13 cellular contexts compared by ENCODE assay signal in the genomic region with DNA sequence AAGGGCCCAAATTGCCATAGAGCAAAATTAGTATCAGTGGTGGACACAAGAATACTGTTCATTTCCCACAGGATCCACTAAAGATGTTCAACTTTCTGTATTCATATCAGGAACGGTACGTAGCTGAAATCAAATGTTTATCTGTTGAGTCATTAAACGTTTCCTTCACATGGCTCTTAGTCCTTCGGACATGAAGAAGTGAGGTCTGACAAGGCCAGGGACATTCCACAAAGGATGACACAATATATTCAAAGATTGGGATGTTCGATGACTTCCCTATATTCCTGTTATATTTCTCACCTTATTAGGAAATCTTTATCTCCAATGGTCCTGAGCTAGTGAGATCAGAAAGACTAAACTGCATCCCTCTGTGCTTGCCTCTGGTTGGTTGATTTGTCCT.
DNase-seq lines count a peak whose midpoint lies in the region; FAIRE-seq and TF ChIP-seq lines count a peak whose summit lies in the region.
"Had no signal": no experiment of that assay in that cellular context is flagged by ENCODE, and none has a peak within 500 bp of the region (broad histone marks: within the 10 kb centered on the region; RNA-seq: fewer than 3 reads in every experiment).

No MANE protein-coding gene starts in this region.

- POLR2A ChIA-PET in MCF 10A (lab: Yijun Ruan, JAX), result interaction anchor here (0.7 to 1.2 kb wide), 2 partner anchors 41 to 146 kb away, joined by 3 read pairs; no protein-coding TSS in a partner anchor

- H3K36me3 Mint-ChIP-seq in MCF 10A (ENCODE audit: insufficient read depth, unreplicated experiment), result peaks cover 15% of the 10 kb centered on the region

- no peak overlapping the region for H2BK15ac ChIP-seq in mesenchymal stem cell (ENCODE audit: low read depth, poor library complexity, severe bottlenecking)

- H3K36me3 ChIP-seq in mesenchymal stem cell (ENCODE audit: control insufficient read depth in 1 of 2, insufficient read depth in 2 of 2, low read depth in 1 of 2, low read length in 2 of 2), result peaks cover 29 to 84% of the 10 kb centered on the region in 2 experiments
- H3K36me3 ChIP-seq in ascending aorta, result peaks cover 24 to 40% of the 10 kb centered on the region in 2 donors

- DNase-seq in AG20443 (ENCODE audit: low spot score), result peak; percentile 60
- peak; percentile 38 for DNase-seq in HTR-8/SVneo (ENCODE audit: insufficient read length, low spot score)
- peak; percentile 38 for DNase-seq in MCF 10A (ENCODE audit: unreplicated experiment)
- peak; percentile 87 for DNase-seq in mesenchymal stem cell
- DNase-seq in ascending aorta (ENCODE audit: low spot score in 2 of 2), result no peak
- no peak for DNase-seq in NCI-H2171 (lab: John Stamatoyannopoulos, UW)
- DNase-seq in central memory CD4-positive, alpha-beta T cell, result no peak
- no peak for DNase-seq in T-helper 9 cell
- DNase-seq: DND-41; mucosa of descending colon; stimulated activated CD4-positive, alpha-beta T cell treated with anti-CD3 and anti-CD28 coated beads, Interleukin-4, amount 100 ng/mL, for 4 hours had no signal

- H3K4me1 ChIP-seq in mesenchymal stem cell (ENCODE audit: control insufficient read depth, insufficient read depth, low read depth, low read length), result peaks cover 6% of the 10 kb centered on the region
- H3K4me1 ChIP-seq in ascending aorta, result peaks cover 5 to 9% of the 10 kb centered on the region in 2 donors

- peaks cover 28% of the 10 kb centered on the region for H3K79me1 ChIP-seq in mesenchymal stem cell (replicated peaks; ENCODE audit: low read length, poor library complexity, severe bottlenecking)

- no peak overlapping the region for H3K14ac ChIP-seq in mesenchymal stem cell (ENCODE audit: low read length in 2 of 2)

- H3K18ac ChIP-seq in mesenchymal stem cell (ENCODE audit: low read depth in 1 of 2, low read length in 2 of 2), result no peak overlapping the region

- H4K91ac ChIP-seq in mesenchymal stem cell (ENCODE audit: low read length), result no peak overlapping the region

- H2BK120ac ChIP-seq in mesenchymal stem cell (ENCODE audit: low read depth, low read length), result no peak overlapping the region

- H3K23ac ChIP-seq in mesenchymal stem cell (ENCODE audit: low read length in 2 of 2), result no peak overlapping the region

- H3K9ac ChIP-seq in mesenchymal stem cell (ENCODE audit: low read length), result peak overlapping the region; percentile 60

- H3K27ac ChIP-seq in mesenchymal stem cell (ENCODE audit: low read length, poor library complexity, severe bottlenecking) (peak overlapping the region; percentile 17), ascending aorta (peak overlapping the region in 1 of 2 donors; percentile 38)

- H3K27me3 ChIP-seq in mesenchymal stem cell (ENCODE audit: control insufficient read depth in 1 of 2, insufficient read depth in 1 of 2, low read length in 2 of 2), result no peaks in the 10 kb centered on the region
- no peaks in the 10 kb centered on the region for H3K27me3 ChIP-seq in ascending aorta

- FAIRE-seq in HTR-8/SVneo (lab: Jason Lieb, UNC), result no peak

- no peak for TF ChIP-seq CTCF in MCF 10A (IDR thresholded peaks at IDR 0.05; ENCODE audit: unreplicated experiment)
- TF ChIP-seq CTCF in ascending aorta (IDR thresholded peaks at IDR 0.05), result no peak

- H3K4ac ChIP-seq in mesenchymal stem cell (ENCODE audit: low read depth in 1 of 2, low read length in 2 of 2), result no peak overlapping the region

- no peaks in the 10 kb centered on the region for H3K27me3 Mint-ChIP-seq in MCF 10A (ENCODE audit: insufficient read depth, unreplicated experiment)
- H3K27me3 Mint-ChIP-seq: IgD-negative memory B cell had no signal

- no peak overlapping the region for H3K27ac Mint-ChIP-seq in MCF 10A (ENCODE audit: low read depth, unreplicated experiment)
- H3K27ac Mint-ChIP-seq: type B pancreatic cell had no signal

- no peak overlapping the region for H2BK5ac ChIP-seq in mesenchymal stem cell (ENCODE audit: low read depth, low read length, poor library complexity, severe bottlenecking)

- no peak overlapping the region for H2AK5ac ChIP-seq in mesenchymal stem cell (ENCODE audit: low read length, severe bottlenecking)

- 0% methylated on average over 2 of the region's 5 CpGs for WGBS in mesenchymal stem cell

- intact Hi-C loops in MCF 10A (cut with micrococcal nuclease), result loop anchor here (10.0 kb wide), 1 partner anchor 434 kb away; no protein-coding TSS in a partner anchor
- intact Hi-C loops in ascending aorta (cut with DNase I), result no loop called here

- no peak overlapping the region for H4K8ac ChIP-seq in mesenchymal stem cell (ENCODE audit: low read length)

- CTCF ChIA-PET in MCF 10A (lab: Yijun Ruan, JAX), result interaction anchor here (0.6 to 0.9 kb wide), 4 partner anchors 10 to 426 kb away, joined by 3 to 8 read pairs (median 6); no protein-coding TSS in a partner anchor

- BruUV-seq in MCF 10A (replicated peaks; lab: Mats Ljungman, UMichigan), result no TSS peak

- H3K9me3 ChIP-seq in mesenchymal stem cell (ENCODE audit: control insufficient read depth, low read length) (no peaks in the 10 kb centered on the region), ascending aorta (no peaks in the 10 kb centered on the region)
- H3K9me3 ChIP-seq: mucosa of descending colon had no signal

- no peaks in the 10 kb centered on the region for H3K9me3 Mint-ChIP-seq in MCF 10A (ENCODE audit: unreplicated experiment)
- H3K9me3 Mint-ChIP-seq: IgD-negative memory B cell, type B pancreatic cell had no signal

- H3K4me1 Mint-ChIP-seq in MCF 10A (ENCODE audit: insufficient read depth, unreplicated experiment), result peaks cover 7% of the 10 kb centered on the region

- H2AFZ ChIP-seq in mesenchymal stem cell (ENCODE audit: low read depth, low read length), result no peak overlapping the region

- H2BK12ac ChIP-seq in mesenchymal stem cell (ENCODE audit: low read length in 2 of 2), result no peak overlapping the region

- H3K4me3 ChIP-seq in mesenchymal stem cell (ENCODE audit: insufficient read depth in 1 of 2, low read depth in 1 of 2, low read length in 2 of 2) (no peak overlapping the region), ascending aorta (no peak overlapping the region)
- H3K4me3 ChIP-seq: mucosa of descending colon had no signal

- no peak overlapping the region for H3K4me3 Mint-ChIP-seq in MCF 10A (ENCODE audit: unreplicated experiment)
- H3K4me3 Mint-ChIP-seq: IgD-negative memory B cell, type B pancreatic cell had no signal

- H3K4me2 ChIP-seq in mesenchymal stem cell (ENCODE audit: low read length, poor library complexity, severe bottlenecking), result no peak overlapping the region

Comparison
In these comparisons a context has a peak if more than half of its experiments do, and no peak if none do; other contexts are left out.
1. DNase-seq: peak in AG20443 (single experiment), HTR-8/SVneo (single experiment), MCF 10A (single experiment) and mesenchymal stem cell (single experiment); none in ascending aorta (0 of 2), NCI-H2171 (single experiment), central memory CD4-positive, alpha-beta T cell (single experiment) and T-helper 9 cell (single experiment).